Comparison of ENCODE assay signal across 9 cellular contexts in genomic region chr6:44219815-44220784, GRCh38. TPM values are rescaled to one million over a fixed set of nuclear protein-coding genes. Genes with fewer than 3 reads are reported as not detected.
DNase-seq lines count a peak whose midpoint lies in the region; ATAC-seq and TF ChIP-seq lines count a peak whose summit lies in the region.
"Had no signal": no experiment of that assay in that cellular context is flagged by ENCODE, and none has a peak within 500 bp of the region (broad histone marks: within the 10 kb centered on the region; RNA-seq: fewer than 3 reads in every experiment).

No MANE protein-coding gene starts in this region.

- peak overlapping the region; percentile 88 to 98 (median 94) for H3K27ac ChIP-seq in heart right ventricle
- H3K27ac ChIP-seq in ectodermal cell (ENCODE audit: insufficient read depth, low read depth, low read length, poor library complexity, severe bottlenecking), result peak overlapping the region; percentile 73

- TF ChIP-seq CTCF in heart right ventricle (IDR thresholded peaks at IDR 0.05) (peak in 3 of 9 donors; percentile 9 to 16 (median 11)), natural killer cell (IDR thresholded peaks at IDR 0.05) (no peak)

- peak overlapping the region in 1 of 2 donors; percentile 59 for H3K27ac Mint-ChIP-seq in natural killer cell

- ATAC-seq in heart right ventricle, result no peak
- ATAC-seq in left cardiac atrium, result no peak
- no peak for ATAC-seq in natural killer cell
- ATAC-seq in GM19328 (IDR thresholded peaks at IDR 0.05; ENCODE audit: unreplicated experiment), result no peak

- H3K9me3 ChIP-seq in heart right ventricle (no peaks in the 10 kb centered on the region), ectodermal cell (ENCODE audit: control insufficient read depth, low read length) (no peaks in the 10 kb centered on the region)

- H3K27me3 ChIP-seq in heart right ventricle (no peaks in the 10 kb centered on the region), ectodermal cell (ENCODE audit: control insufficient read depth, insufficient read depth, low read length, poor library complexity, severe bottlenecking) (no peaks in the 10 kb centered on the region)

- intact Hi-C loops in heart right ventricle (cut with DNase I), result loop anchor here in 5 of 10 donors (2.0 to 10.0 kb wide), 4 partner anchors 15 to 445 kb away; partner anchors contain the start of genes SLC35B2 (in 1 of the 5) and VEGFA (in 1 of the 5)
- intact Hi-C loops in left cardiac atrium (cut with DNase I), result loop anchor here in 1 of 2 donors (5.0 kb wide), 1 partner anchor 48 kb away; no protein-coding TSS in a partner anchor
- intact Hi-C loops in natural killer cell (cut with micrococcal nuclease), result loop anchor here (5.0 kb wide), 1 partner anchor 48 kb away; no protein-coding TSS in a partner anchor

- peaks cover 0 to 8% of the 10 kb centered on the region in 2 donors for H3K27me3 Mint-ChIP-seq in natural killer cell (ENCODE audit: low read depth in 2 of 2)

- 51 to 54% methylated on average over 28 of the region's 28 CpGs for WGBS in heart right ventricle, 2 donors
- WGBS in ectodermal cell, 2 experiments, result 55 to 59% methylated on average over 27 to 28 of the region's 28 CpGs

- DNase-seq in heart right ventricle (no peak), left cardiac atrium (no peak), natural killer cell (no peak), ecto neural progenitor cell (ENCODE audit: low spot score) (no peak)
- no peak for DNase-seq in stimulated activated naive CD4-positive, alpha-beta T cell treated with Interleukin-2 at 50 U/mL for 16 hours (lab: John Stamatoyannopoulos, UW)
- DNase-seq in stimulated activated naive CD4-positive, alpha-beta T cell (lab: John Stamatoyannopoulos, UW), result no peak

- no peaks in the 10 kb centered on the region for H3K36me3 Mint-ChIP-seq in natural killer cell

- H3K9me3 Mint-ChIP-seq in natural killer cell, result no peaks in the 10 kb centered on the region

- peaks cover 16 to 37% of the 10 kb centered on the region in 2 donors for H3K4me1 Mint-ChIP-seq in natural killer cell

- H3K4me3 ChIP-seq in heart right ventricle, result peak overlapping the region; percentile 38 to 70 (median 57)
- H3K4me3 ChIP-seq in ectodermal cell (ENCODE audit: insufficient read depth, low read depth, low read length), result peak overlapping the region; percentile 42

- peak overlapping the region; percentile 25 for H3K4me3 Mint-ChIP-seq in natural killer cell

- no peaks in the 10 kb centered on the region for H3K36me3 ChIP-seq in heart right ventricle
- no peaks in the 10 kb centered on the region for H3K36me3 ChIP-seq in ectodermal cell (ENCODE audit: control insufficient read depth, insufficient read depth, low read length)

- peaks cover 29 to 90% (median 80%) of the 10 kb centered on the region in 9 donors for H3K4me1 ChIP-seq in heart right ventricle
- peaks cover 49% of the 10 kb centered on the region for H3K4me1 ChIP-seq in ectodermal cell (ENCODE audit: control insufficient read depth, insufficient read depth, low read length)

RNA-seq across cellular contexts. Expression of gene SLC29A1, which starts 3.3 kb away (rescaled TPM):
- total RNA-seq in heart right ventricle (100 to 1,000 TPM; 104 to 198 (median 146) TPM), left cardiac atrium (100 to 1,000 TPM; 115 to 130 TPM), natural killer cell (1 to 10 TPM; 2.2 to 5.5 (median 5.2) TPM)
- 10 to 100 TPM; 46.3 to 90.9 TPM for polyA plus RNA-seq in heart right ventricle
- polyA plus RNA-seq in ectodermal cell (2013, experiment 1 of 4), result 76.4 TPM
- 66.5 TPM for polyA plus RNA-seq in ectodermal cell (2013, experiment 2 of 4)
- 62.2 TPM for polyA plus RNA-seq in ectodermal cell (2013, experiment 3 of 4)
- polyA plus RNA-seq in ectodermal cell (2013, experiment 4 of 4), result 69.4 TPM

RNA-seq across cellular contexts. Expression of gene MYMX, which starts 3.4 kb away (rescaled TPM):
- total RNA-seq in heart right ventricle (1 to 10 TPM in 2 of 10 donors, under 1 TPM in 3, not detected in 5; 0.41 to 2.3 (median 0.86) TPM), left cardiac atrium (1 to 10 TPM; 2.4 to 3.8 TPM), natural killer cell (not detected)
- polyA plus RNA-seq in heart right ventricle, result under 1 TPM in 1 of 2 donors, not detected in 1; 0.91 TPM
- polyA plus RNA-seq in ectodermal cell (2013, experiment 1 of 4), result 0.54 TPM
- polyA plus RNA-seq in ectodermal cell (2013, experiment 2 of 4), result 1.6 TPM
- 1.3 TPM for polyA plus RNA-seq in ectodermal cell (2013, experiment 3 of 4)
- 1.6 TPM for polyA plus RNA-seq in ectodermal cell (2013, experiment 4 of 4)
- total RNA-seq: cerebellum had no signal

RNA-seq across cellular contexts. Expression of gene HSP90AB1, which starts 26.8 kb away (rescaled TPM):
- total RNA-seq in heart right ventricle (1,000 to 10,000 TPM in 4 of 10 donors, 100 to 1,000 TPM in 6; 675 to 1,053 (median 920) TPM), left cardiac atrium (100 to 1,000 TPM; 657 to 662 TPM), natural killer cell (100 to 1,000 TPM; 256 to 372 (median 308) TPM)
- polyA plus RNA-seq in heart right ventricle, result 100 to 1,000 TPM; 235 to 764 TPM
- polyA plus RNA-seq in ectodermal cell (2013, experiment 1 of 4), result 1,696 TPM
- 1,536 TPM for polyA plus RNA-seq in ectodermal cell (2013, experiment 2 of 4)
- polyA plus RNA-seq in ectodermal cell (2013, experiment 3 of 4), result 1,192 TPM
- polyA plus RNA-seq in ectodermal cell (2013, experiment 4 of 4), result 1,329 TPM

RNA-seq across cellular contexts. Expression of gene SLC35B2, which starts 37.2 kb away (rescaled TPM):
- total RNA-seq in heart right ventricle (10 to 100 TPM; 19.4 to 29.8 (median 23.7) TPM), left cardiac atrium (10 to 100 TPM; 23.3 to 29.9 TPM), natural killer cell (10 to 100 TPM; 20.9 to 27.7 (median 26.8) TPM)
- polyA plus RNA-seq in heart right ventricle, result 10 to 100 TPM in 1 of 2 donors, 1 to 10 TPM in 1; 9.1 to 27.2 TPM
- 46.3 TPM for polyA plus RNA-seq in ectodermal cell (2013, experiment 1 of 4)
- 48.6 TPM for polyA plus RNA-seq in ectodermal cell (2013, experiment 2 of 4)
- polyA plus RNA-seq in ectodermal cell (2013, experiment 3 of 4), result 39.6 TPM
- polyA plus RNA-seq in ectodermal cell (2013, experiment 4 of 4), result 40.0 TPM

RNA-seq across cellular contexts. Expression of gene NFKBIE, which starts 45.3 kb away (rescaled TPM):
- total RNA-seq in heart right ventricle (1 to 10 TPM; 1.5 to 8.7 (median 3.4) TPM), left cardiac atrium (1 to 10 TPM; 3.8 to 5.8 TPM), natural killer cell (10 to 100 TPM; 44.9 to 61.5 (median 56.4) TPM)
- polyA plus RNA-seq in heart right ventricle, result 1 to 10 TPM; 5.7 to 5.9 TPM
- 7.9 TPM for polyA plus RNA-seq in ectodermal cell (2013, experiment 1 of 4)
- polyA plus RNA-seq in ectodermal cell (2013, experiment 2 of 4), result 7.8 TPM
- polyA plus RNA-seq in ectodermal cell (2013, experiment 3 of 4), result 6.6 TPM
- polyA plus RNA-seq in ectodermal cell (2013, experiment 4 of 4), result 7.8 TPM

Comparison
In these comparisons a context has a peak if more than half of its experiments do, and no peak if none do; other contexts are left out.
1. RNA of gene SLC29A1, which starts 3.3 kb away (total RNA-seq): 104 to 198 TPM in heart right ventricle and 115 to 130 TPM in left cardiac atrium; 2.2 to 5.5 TPM in natural killer cell; every median in the first group is over 10 times any median in the second.